16 cellular contexts compared by ENCODE assay signal in the genomic region with DNA sequence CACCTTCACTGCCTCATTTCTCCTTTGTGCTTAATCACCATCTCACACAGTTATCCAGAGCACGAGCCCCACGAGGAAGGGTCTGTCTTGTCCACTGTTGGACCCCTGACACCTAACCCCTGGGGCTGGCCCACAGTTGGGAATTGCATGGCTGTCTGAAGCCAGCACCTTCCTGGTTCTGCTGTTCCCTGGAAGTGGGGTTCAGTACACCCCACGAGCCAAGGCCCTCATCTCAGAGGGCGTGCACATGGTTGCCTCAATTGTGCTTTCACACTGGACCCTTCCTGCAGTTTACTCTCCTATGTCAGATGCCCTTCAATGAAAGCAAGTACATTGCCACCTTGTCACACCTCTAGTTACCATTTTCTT. TPM values are rescaled to one million over a fixed set of nuclear protein-coding genes. Genes with fewer than 3 reads are reported as not detected.
DNase-seq lines count a peak whose midpoint lies in the region; ATAC-seq and TF ChIP-seq lines count a peak whose summit lies in the region.
"Had no signal": no experiment of that assay in that cellular context is flagged by ENCODE, and none has a peak within 500 bp of the region (broad histone marks: within the 10 kb centered on the region; RNA-seq: fewer than 3 reads in every experiment).

No MANE protein-coding gene starts in this region.

- DNase-seq in HFFc6 (no peak), putamen (ENCODE audit: low spot score) (no peak), mucosa of descending colon (no peak), pons (ENCODE audit: low spot score) (no peak)
- no peak for DNase-seq in activated T-helper 2 cell treated with anti-CD3 and anti-CD28 coated beads, Interferon-gamma antibody, Interleukin-2, Interleukin-4, amounts not matched to agents 10 μg/mL and 5 μg/mL and 100 μg/mL, durations not matched to agents 14 hours and 24 hours and 36 hours (ENCODE audit: low spot score)
- DNase-seq in stimulated activated effector memory CD8-positive, alpha-beta T cell treated with anti-CD3 and anti-CD28 coated beads, Interleukin-12 subunit alpha, Interleukin-12 subunit beta, amount 100 ng/mL, for 72 hours (ENCODE audit: low spot score in 2 of 2): no peak
- DNase-seq: effector memory CD4-positive, alpha-beta T cell; hippocampal formation; kidney; NCI-H1436; right lobe of liver; stimulated activated CD4-positive, alpha-beta T cell treated with anti-CD3 and anti-CD28 coated beads, Interleukin-1b, Interleukin-23, amount 100 ng/mL, for 48 hours had no signal

- no peak for ATAC-seq in stimulated activated effector memory CD8-positive, alpha-beta T cell treated with anti-CD3 and anti-CD28 coated beads, Interleukin-12 subunit alpha, Interleukin-12 subunit beta, amount 100 ng/mL, for 72 hours
- ATAC-seq in GM18870 (IDR thresholded peaks at IDR 0.05; ENCODE audit: unreplicated experiment) (no peak), mucosa of descending colon (no peak)
- ATAC-seq: right lobe of liver had no signal

- TF ChIP-seq CTCF in HFFc6 (IDR thresholded peaks at IDR 0.05) (no peak), mucosa of descending colon (IDR thresholded peaks at IDR 0.05) (no peak)

- peak overlapping the region; percentile 50; the same call in 1 of the 2 replicates for H3K4me3 Mint-ChIP-seq in HFFc6
- no peak overlapping the region for H3K4me3 Mint-ChIP-seq in activated T-helper 2 cell treated with anti-CD3 and anti-CD28 coated beads, Interferon-gamma antibody, Interleukin-2, Interleukin-4, amounts not matched to agents 10 μg/mL and 5 μg/mL and 100 μg/mL, durations not matched to agents 14 hours and 24 hours and 36 hours (ENCODE audit: low read depth)
- no peak overlapping the region for H3K4me3 Mint-ChIP-seq in stimulated activated effector memory CD8-positive, alpha-beta T cell treated with anti-CD3 and anti-CD28 coated beads, Interleukin-12 subunit alpha, Interleukin-12 subunit beta, amount 100 ng/mL, for 72 hours
- H3K4me3 Mint-ChIP-seq: B cell had no signal

- no peak overlapping the region; the same call in 1 of the 2 replicates for H3K9ac ChIP-seq in iPS-20b (ENCODE audit: low read depth, low read length)

- H3K27ac ChIP-seq in iPS-20b (ENCODE audit: low read length): peak overlapping the region; percentile 21
- H3K27ac ChIP-seq: right lobe of liver, thoracic aorta had no signal

- intact Hi-C loops in activated T-helper 2 cell treated with anti-CD3 and anti-CD28 coated beads, Interferon-gamma antibody, Interleukin-2, Interleukin-4, amounts not matched to agents 10 μg/mL and 5 μg/mL and 100 μg/mL, durations not matched to agents 14 hours and 24 hours and 36 hours (cut with micrococcal nuclease): loop anchor here (5.0 kb wide), 1 partner anchor 95 kb away; no protein-coding TSS in a partner anchor
- intact Hi-C loops in mucosa of descending colon (cut with DNase I, micrococcal nuclease): loop anchor here (5.0 to 10.0 kb wide), 2 partner anchors 180 to 183 kb away; no protein-coding TSS in a partner anchor

- H3K4me1 ChIP-seq in iPS-20b (ENCODE audit: insufficient read depth, low read length) (peaks cover 52% of the 10 kb centered on the region), mucosa of descending colon (ENCODE audit: low read depth) (peaks cover 2% of the 10 kb centered on the region)

- H3K9me3 ChIP-seq in iPS-20b (ENCODE audit: insufficient read depth, low read depth, low read length): no peaks in the 10 kb centered on the region
- H3K9me3 ChIP-seq in mucosa of descending colon: no peaks in the 10 kb centered on the region
- H3K9me3 ChIP-seq: right lobe of liver, thoracic aorta had no signal

- H3K36me3 ChIP-seq in iPS-20b (ENCODE audit: insufficient read depth, low read depth, low read length): no peaks in the 10 kb centered on the region
- H3K36me3 ChIP-seq in mucosa of descending colon (ENCODE audit: low read depth): no peaks in the 10 kb centered on the region
- H3K36me3 ChIP-seq: right lobe of liver, thoracic aorta had no signal

- H3K27ac Mint-ChIP-seq in HFFc6: peak overlapping the region; percentile 89
- peak overlapping the region; percentile 34 for H3K27ac Mint-ChIP-seq in activated T-helper 2 cell treated with anti-CD3 and anti-CD28 coated beads, Interferon-gamma antibody, Interleukin-2, Interleukin-4, amounts not matched to agents 10 μg/mL and 5 μg/mL and 100 μg/mL, durations not matched to agents 14 hours and 24 hours and 36 hours
- peak overlapping the region; percentile 85 for H3K27ac Mint-ChIP-seq in stimulated activated effector memory CD8-positive, alpha-beta T cell treated with anti-CD3 and anti-CD28 coated beads, Interleukin-12 subunit alpha, Interleukin-12 subunit beta, amount 100 ng/mL, for 72 hours

- no peaks in the 10 kb centered on the region for H3K27me3 ChIP-seq in iPS-20b (ENCODE audit: insufficient read depth, low read length)
- H3K27me3 ChIP-seq: right lobe of liver had no signal

- 0 out of 2 replicates have a peak, but pooled peaks cover 4% of the 10 kb centered on the region for H3K36me3 Mint-ChIP-seq in HFFc6 (ENCODE audit: low read depth)
- H3K36me3 Mint-ChIP-seq in activated T-helper 2 cell treated with anti-CD3 and anti-CD28 coated beads, Interferon-gamma antibody, Interleukin-2, Interleukin-4, amounts not matched to agents 10 μg/mL and 5 μg/mL and 100 μg/mL, durations not matched to agents 14 hours and 24 hours and 36 hours (ENCODE audit: low read depth): no peaks in the 10 kb centered on the region
- peaks cover under 1% of the 10 kb centered on the region for H3K36me3 Mint-ChIP-seq in stimulated activated effector memory CD8-positive, alpha-beta T cell treated with anti-CD3 and anti-CD28 coated beads, Interleukin-12 subunit alpha, Interleukin-12 subunit beta, amount 100 ng/mL, for 72 hours

- no peaks in the 10 kb centered on the region for H3K9me3 Mint-ChIP-seq in HFFc6
- H3K9me3 Mint-ChIP-seq in activated T-helper 2 cell treated with anti-CD3 and anti-CD28 coated beads, Interferon-gamma antibody, Interleukin-2, Interleukin-4, amounts not matched to agents 10 μg/mL and 5 μg/mL and 100 μg/mL, durations not matched to agents 14 hours and 24 hours and 36 hours: no peaks in the 10 kb centered on the region
- no peaks in the 10 kb centered on the region for H3K9me3 Mint-ChIP-seq in stimulated activated effector memory CD8-positive, alpha-beta T cell treated with anti-CD3 and anti-CD28 coated beads, Interleukin-12 subunit alpha, Interleukin-12 subunit beta, amount 100 ng/mL, for 72 hours

- no peaks in the 10 kb centered on the region; the same call in 1 of the 2 replicates for H3K27me3 Mint-ChIP-seq in HFFc6 (ENCODE audit: insufficient read depth)
- H3K27me3 Mint-ChIP-seq in activated T-helper 2 cell treated with anti-CD3 and anti-CD28 coated beads, Interferon-gamma antibody, Interleukin-2, Interleukin-4, amounts not matched to agents 10 μg/mL and 5 μg/mL and 100 μg/mL, durations not matched to agents 14 hours and 24 hours and 36 hours (ENCODE audit: low read depth): no peaks in the 10 kb centered on the region
- H3K27me3 Mint-ChIP-seq: B cell had no signal

- H3K4me3 ChIP-seq in iPS-20b (ENCODE audit: low read length): no peak overlapping the region
- no peak overlapping the region for H3K4me3 ChIP-seq in mucosa of descending colon
- H3K4me3 ChIP-seq: right lobe of liver, thoracic aorta had no signal

- peaks cover 88% of the 10 kb centered on the region for H3K4me1 Mint-ChIP-seq in HFFc6 (ENCODE audit: low read depth)
- H3K4me1 Mint-ChIP-seq in activated T-helper 2 cell treated with anti-CD3 and anti-CD28 coated beads, Interferon-gamma antibody, Interleukin-2, Interleukin-4, amounts not matched to agents 10 μg/mL and 5 μg/mL and 100 μg/mL, durations not matched to agents 14 hours and 24 hours and 36 hours (ENCODE audit: low read depth): peaks cover 62% of the 10 kb centered on the region
- peaks cover 62% of the 10 kb centered on the region for H3K4me1 Mint-ChIP-seq in stimulated activated effector memory CD8-positive, alpha-beta T cell treated with anti-CD3 and anti-CD28 coated beads, Interleukin-12 subunit alpha, Interleukin-12 subunit beta, amount 100 ng/mL, for 72 hours

RNA-seq across cellular contexts. Expression of a gene that starts 30.7 kb away (rescaled TPM):
- 10 to 100 TPM; 13.9 to 22.7 (median 17.2) TPM for total RNA-seq in HFFc6 (2021; fragmentation: NEBNext Ultra II Directional; extraction: Animal tissue kit (Norgen Biotek cat#: 25700))
- total RNA-seq in activated T-helper 2 cell treated with anti-CD3 and anti-CD28 coated beads, Interferon-gamma antibody, Interleukin-2, Interleukin-4, amounts not matched to agents 10 μg/mL and 5 μg/mL and 100 μg/mL, durations not matched to agents 14 hours and 24 hours and 36 hours: 3.9 and 4.8 TPM in 2 replicates
- total RNA-seq in mucosa of descending colon: 10 to 100 TPM; 22.6 to 32.5 (median 26.6) TPM

RNA-seq across cellular contexts. Expression of a gene that starts 30.8 kb away (rescaled TPM):
- total RNA-seq in HFFc6 (2021; fragmentation: NEBNext Ultra II Directional; extraction: Animal tissue kit (Norgen Biotek cat#: 25700)): 10 to 100 TPM; 18.6 to 21.8 (median 20.5) TPM
- 22.8 TPM in 2 replicates for total RNA-seq in activated T-helper 2 cell treated with anti-CD3 and anti-CD28 coated beads, Interferon-gamma antibody, Interleukin-2, Interleukin-4, amounts not matched to agents 10 μg/mL and 5 μg/mL and 100 μg/mL, durations not matched to agents 14 hours and 24 hours and 36 hours
- total RNA-seq in mucosa of descending colon: 10 to 100 TPM; 15.0 to 24.2 (median 19.4) TPM

Comparison
In these comparisons a context has a peak if more than half of its experiments do, and no peak if none do; other contexts are left out.
1. H3K27ac Mint-ChIP-seq: peak in every context shown above with its lines; median percentile 89 in HFFc6; 85 in stimulated activated effector memory CD8-positive, alpha-beta T cell treated with anti-CD3 and anti-CD28 coated beads, Interleukin-12 subunit alpha, Interleukin-12 subunit beta, amount 100 ng/mL, for 72 hours; 34 in activated T-helper 2 cell treated with anti-CD3 and anti-CD28 coated beads, Interferon-gamma antibody, Interleukin-2, Interleukin-4, amounts not matched to agents 10 μg/mL and 5 μg/mL and 100 μg/mL, durations not matched to agents 14 hours and 24 hours and 36 hours.